Comparison of ENCODE assay signal across 9 cellular contexts in the genomic region with DNA sequence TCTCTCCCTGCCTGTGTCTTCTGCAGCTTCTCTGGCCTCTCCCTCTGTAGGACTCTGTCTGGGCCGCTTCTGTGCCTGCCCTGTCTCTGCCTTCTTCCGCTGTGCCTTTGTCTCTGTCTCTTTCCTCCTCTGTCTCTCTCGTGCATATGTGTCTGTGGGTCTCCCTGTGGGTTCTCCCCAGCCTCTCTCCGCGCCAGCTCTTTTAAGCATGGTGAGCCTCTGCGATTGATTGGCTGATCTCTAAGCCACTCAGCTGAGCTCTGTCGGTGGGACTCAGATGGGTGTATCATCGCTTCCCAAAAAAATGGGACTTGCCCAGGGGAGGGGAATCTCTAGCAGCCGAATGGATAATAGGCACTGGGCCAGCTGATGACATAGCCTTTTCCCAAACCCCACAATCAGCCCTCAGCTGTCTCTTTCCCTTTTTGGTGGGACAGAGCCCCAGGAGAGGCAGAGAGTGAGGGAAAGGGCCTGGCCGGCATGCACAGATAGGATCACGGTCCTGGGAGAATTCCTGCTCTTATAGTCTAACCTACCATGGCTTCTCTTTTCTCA. TPM values are rescaled to one million over a fixed set of nuclear protein-coding genes. Genes with fewer than 3 reads are reported as not detected.
DNase-seq lines count a peak whose midpoint lies in the region; ATAC-seq, FAIRE-seq and TF ChIP-seq lines count a peak whose summit lies in the region.
"Had no signal": no experiment of that assay in that cellular context is flagged by ENCODE, and none has a peak within 500 bp of the region (broad histone marks: within the 10 kb centered on the region; RNA-seq: fewer than 3 reads in every experiment).

ADAMTS4 (minus strand) TSS at position 178 of the 555 bp plus-strand sequence. CDS start 427 bp downstream, outside the sequence.

- BruUV-seq in Calu3 (replicated peaks; lab: Mats Ljungman, UMichigan) = no TSS peak

- TF ChIP-seq CTCF in Calu3 (IDR thresholded peaks at IDR 0.05; ENCODE audit: unreplicated experiment) (no peak), omental fat pad (IDR thresholded peaks at IDR 0.05) (no peak)

- no peak for FAIRE-seq in frontal cortex (lab: Jason Lieb, UNC)
- FAIRE-seq: endometrium had no signal

- DNase-seq in Calu3 = no peak
- peak; percentile 76 for DNase-seq in UCSD-AML1 (lab: John Stamatoyannopoulos, UW; ENCODE audit: unreplicated experiment)
- DNase-seq in frontal cortex (ENCODE audit: low spot score in 2 of 2) = peak; percentile 64 to 73
- peak; percentile 78 for DNase-seq in omental fat pad (ENCODE audit: low spot score)
- DNase-seq in OCI-M1 (lab: John Stamatoyannopoulos, UW) = no peak
- no peak for DNase-seq in T-helper 9 cell

- intact Hi-C loops in Calu3 (cut with micrococcal nuclease; ENCODE audit: unreplicated experiment) = no loop called here

- H3K27me3 Mint-ChIP-seq in Calu3 (ENCODE audit: unreplicated experiment) = peaks cover 25% of the 10 kb centered on the region

- CTCF ChIA-PET in Calu3 (lab: Charles Lee) = interaction anchor here (0.6 kb wide), 1 partner anchor 11 kb away, joined by 3 read pairs; no protein-coding TSS in a partner anchor

- peaks cover 41% of the 10 kb centered on the region for H3K4me1 Mint-ChIP-seq in Calu3 (ENCODE audit: low read depth, unreplicated experiment)

- ATAC-seq in omental fat pad (ENCODE audit: low FRiP score) = peak; percentile 46
- no peak for ATAC-seq in GM18870 (IDR thresholded peaks at IDR 0.05; ENCODE audit: unreplicated experiment)
- no peak for ATAC-seq in HG02885 (IDR thresholded peaks at IDR 0.05; ENCODE audit: poor library complexity, unreplicated experiment)

- peaks cover 14% of the 10 kb centered on the region for H3K36me3 Mint-ChIP-seq in Calu3 (ENCODE audit: insufficient read depth, unreplicated experiment)

- H3K27ac Mint-ChIP-seq in Calu3 (ENCODE audit: unreplicated experiment) = peak within 1 kb of the TSS; percentile 40

- H3K4me3 Mint-ChIP-seq in Calu3 (ENCODE audit: low read depth, unreplicated experiment) = no peak within 1 kb of the TSS

- H3K9me3 Mint-ChIP-seq in Calu3 (ENCODE audit: low read depth, unreplicated experiment) = no peaks in the 10 kb centered on the region

RNA-seq across cellular contexts. Expression of gene ADAMTS4, which starts in this region (rescaled TPM):
- total RNA-seq in Calu3 (2022) = not detected in 2 replicates
- total RNA-seq in frontal cortex = 0.41 TPM
- total RNA-seq in omental fat pad = 100 to 1,000 TPM in 2 of 4 donors, 10 to 100 TPM in 2; 38.5 to 238 (median 121) TPM

Comparison
In these comparisons a context has a peak if more than half of its experiments do, and no peak if none do; other contexts are left out.
1. RNA of gene ADAMTS4 (total RNA-seq): 38.5 to 238 TPM in omental fat pad; 0.41 TPM in frontal cortex (single experiment) and not detected in Calu3; every median in the first group is over 10 times any median in the second.
2. Peak in DNase-seq in frontal cortex; RNA of the gene not detected or under 1 TPM.
3. DNase-seq: peak in UCSD-AML1 (single experiment) and omental fat pad (single experiment); none in Calu3 (single experiment), OCI-M1 (single experiment) and T-helper 9 cell (single experiment).